ENCODE assay signal across 12 cellular contexts in genomic region chr9:93235278-93235960, GRCh38.
"Had no signal": no experiment of that assay in that cellular context is flagged by ENCODE, and none has a peak within 500 bp of the region (broad histone marks: within the 10 kb centered on the region; RNA-seq: fewer than 3 reads in every experiment).

No MANE protein-coding gene starts in this region.

- ATAC-seq: activated CD4-positive, alpha-beta T cell treated with anti-CD3 and anti-CD28 coated beads for 36 hours; activated CD8-positive, alpha-beta T cell treated with anti-CD3 and anti-CD28 coated beads for 36 hours had no signal

- H3K36me3 ChIP-seq: esophagus squamous epithelium, upper lobe of left lung had no signal

- DNase-seq: activated CD4-positive, alpha-beta T cell treated with anti-CD3 and anti-CD28 coated beads for 36 hours; activated CD8-positive, alpha-beta memory T cell treated with anti-CD3 and anti-CD28 coated beads, Interleukin-2, amount 50 U/mL, for 4 hours; activated CD8-positive, alpha-beta T cell treated with anti-CD3 and anti-CD28 coated beads for 36 hours; activated naive CD8-positive, alpha-beta T cell treated with anti-CD3 and anti-CD28 coated beads, Interleukin-2, amount 10 ng/mL, durations not matched to agents 7 days and 5 days; aorta; esophagus squamous epithelium; foreskin melanocyte; islet precursor cell; stimulated activated naive CD4-positive, alpha-beta T cell; T1000 had no signal

- H3K4me3 ChIP-seq: esophagus squamous epithelium, heart right ventricle, upper lobe of left lung had no signal

- H3K27me3 ChIP-seq: upper lobe of left lung had no signal

- H3K27ac ChIP-seq: esophagus squamous epithelium, upper lobe of left lung had no signal

- H3K9me3 ChIP-seq: esophagus squamous epithelium, heart right ventricle, upper lobe of left lung had no signal
